21 cellular contexts compared by ENCODE assay signal in the genomic region with DNA sequence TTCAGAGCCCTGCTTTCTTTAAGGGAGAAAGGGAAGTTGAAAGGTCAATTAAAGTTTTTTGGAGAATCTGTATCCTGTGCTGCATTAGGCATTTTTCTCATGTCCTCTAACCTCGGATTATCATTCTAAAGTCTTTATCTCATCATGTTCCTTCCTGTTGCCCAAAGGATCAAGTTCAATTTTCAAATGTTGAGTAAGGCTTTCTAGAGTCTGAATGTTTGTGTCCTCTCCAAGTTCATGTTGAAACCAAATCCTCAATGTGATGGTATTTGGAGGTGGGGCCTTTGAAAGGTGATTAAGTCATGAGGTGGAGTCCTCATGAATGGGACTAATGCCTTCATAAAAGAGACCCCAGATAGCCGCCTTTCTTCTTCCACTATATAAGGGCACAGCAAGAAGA. TPM values are rescaled to one million over a fixed set of nuclear protein-coding genes. Genes with fewer than 3 reads are reported as not detected.
"Had no signal": no experiment of that assay in that cellular context is flagged by ENCODE, and none has a peak within 500 bp of the region (broad histone marks: within the 10 kb centered on the region; RNA-seq: fewer than 3 reads in every experiment).

No MANE protein-coding gene starts in this region.

- H3K4me3 ChIP-seq: colonic mucosa, dorsolateral prefrontal cortex, gastrocnemius medialis, lung, tibial nerve had no signal

- H3K27ac ChIP-seq: colonic mucosa, dorsolateral prefrontal cortex, gastrocnemius medialis, tibial nerve had no signal

- H3K36me3 ChIP-seq: colonic mucosa, gastrocnemius medialis, tibial nerve had no signal

- DNase-seq: activated CD4-positive, alpha-beta memory T cell treated with anti-CD3 and anti-CD28 coated beads, Interleukin-2, amount 10 ng/mL, durations not matched to agents 7 days and 5 days; activated CD4-positive, alpha-beta T cell treated with anti-CD3 and anti-CD28 coated beads for 1 hour; activated CD4-positive, alpha-beta T cell treated with anti-CD3 and anti-CD28 coated beads, Interleukin-2, amount 10 ng/mL, durations not matched to agents 7 days and 5 days; activated CD8-positive, alpha-beta memory T cell treated with anti-CD3 and anti-CD28 coated beads, Interleukin-2, amount 50 U/mL, for 48 hours; activated gamma-delta T cell treated with Interleukin-2 at 50 U/mL for 16 hours; activated naive CD4-positive, alpha-beta T cell treated with anti-CD3 and anti-CD28 coated beads, Interleukin-2, amount 50 U/mL, for 16 hours; activated T-cell treated with anti-CD3 and anti-CD28 coated beads, Interleukin-2, amount 50 U/mL, for 4 hours; amygdala; colonic mucosa; dorsolateral prefrontal cortex; effector memory CD4-positive, alpha-beta T cell; gastrocnemius medialis; glutamatergic neuron; posterior cingulate gyrus; right cardiac atrium; stimulated activated CD4-positive, alpha-beta T cell treated with anti-CD3 and anti-CD28 coated beads, Interleukin-2, amount 100 ng/mL, for 48 hours; stimulated activated naive CD4-positive, alpha-beta T cell treated with Interleukin-2 at 50 U/mL for 16 hours; T-helper 2 cell had no signal

- H3K9me3 ChIP-seq: colonic mucosa, gastrocnemius medialis, tibial nerve had no signal

- H3K27me3 ChIP-seq: colonic mucosa, tibial nerve had no signal

- H3K4me1 ChIP-seq: colonic mucosa, gastrocnemius medialis had no signal

RNA-seq across cellular contexts. Expression of gene TNC, which starts 20.2 kb away (rescaled TPM):
- total RNA-seq: activated T-helper 17 cell treated with anti-CD3 and anti-CD28 coated beads, Interleukin-2, amount 50 U/mL, for 72 hours had no signal
